ENCODE assay signal across 1 cellular context in the genomic region with DNA sequence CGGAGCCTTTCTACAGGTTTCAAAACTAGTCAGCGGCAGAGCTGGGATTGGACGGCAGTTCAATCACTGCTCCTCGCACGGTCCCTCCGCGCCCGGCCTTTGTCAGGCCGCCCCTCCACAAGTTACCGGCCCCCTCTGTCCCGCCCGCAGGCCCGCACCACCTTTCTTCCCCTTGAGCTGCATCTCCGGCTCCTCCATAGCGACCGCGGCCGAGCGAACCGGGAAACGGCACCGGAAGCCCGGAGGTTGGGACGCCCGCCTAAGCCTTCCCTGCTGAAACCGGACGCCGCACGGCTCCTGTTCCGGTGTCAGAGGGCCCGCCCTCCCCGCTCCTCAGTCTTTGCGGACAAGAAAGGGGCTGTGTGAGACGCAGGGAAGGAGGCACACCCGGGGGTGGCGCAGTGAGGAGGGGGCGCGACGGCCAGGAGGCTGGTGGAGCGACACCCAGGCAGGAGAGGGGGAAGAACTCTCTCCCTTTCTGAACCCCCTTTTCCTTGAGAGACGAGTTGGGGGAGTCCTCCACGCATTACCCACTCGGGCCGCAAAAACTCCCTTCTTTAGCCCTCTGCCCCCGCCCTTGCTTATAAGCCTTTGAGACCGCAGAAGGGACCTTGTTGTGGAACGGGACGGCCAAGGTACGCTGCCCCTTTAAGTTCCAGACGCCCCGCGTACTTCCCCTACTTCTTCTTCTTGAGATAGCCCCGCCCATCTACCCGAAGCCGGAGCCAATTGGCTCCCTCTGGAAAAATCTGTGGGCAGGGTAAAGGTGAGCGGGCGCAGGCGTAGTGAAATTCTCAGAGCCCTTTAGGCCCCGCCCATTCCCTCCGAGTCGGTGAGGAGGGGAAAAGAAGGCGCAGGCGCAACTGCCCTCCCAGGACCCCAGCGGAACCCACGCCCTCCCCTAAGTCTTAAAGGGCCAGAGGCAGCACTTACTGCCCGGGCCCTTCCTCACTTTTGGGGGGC.
TF ChIP-seq lines count a peak whose summit lies in the region.

A gene (minus strand): TSS at position 233 of the 963 bp plus-strand sequence. CDS start 35 bp downstream, at position 198.
A gene with protein sequence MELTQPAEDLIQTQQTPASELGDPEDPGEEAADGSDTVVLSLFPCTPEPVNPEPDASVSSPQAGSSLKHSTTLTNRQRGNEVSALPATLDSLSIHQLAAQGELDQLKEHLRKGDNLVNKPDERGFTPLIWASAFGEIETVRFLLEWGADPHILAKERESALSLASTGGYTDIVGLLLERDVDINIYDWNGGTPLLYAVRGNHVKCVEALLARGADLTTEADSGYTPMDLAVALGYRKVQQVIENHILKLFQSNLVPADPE (plus strand): TSS at position 339 of the 963 bp plus-strand sequence. CDS start 1,689 bp downstream, outside the sequence.

TF ChIP-seq in HEK293, 187 proteins besides CTCF, POLR2A, EP300 and RAD21 (continued from another document and continues in another):
- TF ChIP-seq ZNF169 (tag by site-specific recombination; IDR thresholded peaks at IDR 0.05): no peak
- TF ChIP-seq ZNF558 (tag by site-specific recombination; IDR thresholded peaks at IDR 0.05): no peak
- peak; percentile 45 for TF ChIP-seq OSR2 (tag by site-specific recombination; IDR thresholded peaks at IDR 0.05)
- TF ChIP-seq ZNF785 (tag by site-specific recombination; IDR thresholded peaks at IDR 0.05): peak; percentile 85; the same call in 1 of the 2 replicates
- TF ChIP-seq, protein P1, sequence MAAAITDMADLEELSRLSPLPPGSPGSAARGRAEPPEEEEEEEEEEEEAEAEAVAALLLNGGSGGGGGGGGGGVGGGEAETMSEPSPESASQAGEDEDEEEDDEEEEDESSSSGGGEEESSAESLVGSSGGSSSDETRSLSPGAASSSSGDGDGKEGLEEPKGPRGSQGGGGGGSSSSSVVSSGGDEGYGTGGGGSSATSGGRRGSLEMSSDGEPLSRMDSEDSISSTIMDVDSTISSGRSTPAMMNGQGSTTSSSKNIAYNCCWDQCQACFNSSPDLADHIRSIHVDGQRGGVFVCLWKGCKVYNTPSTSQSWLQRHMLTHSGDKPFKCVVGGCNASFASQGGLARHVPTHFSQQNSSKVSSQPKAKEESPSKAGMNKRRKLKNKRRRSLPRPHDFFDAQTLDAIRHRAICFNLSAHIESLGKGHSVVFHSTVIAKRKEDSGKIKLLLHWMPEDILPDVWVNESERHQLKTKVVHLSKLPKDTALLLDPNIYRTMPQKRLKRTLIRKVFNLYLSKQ (tag by site-specific recombination; IDR thresholded peaks at IDR 0.05; ENCODE audit: borderline replicate concordance): no peak
- TF ChIP-seq, protein P2, sequence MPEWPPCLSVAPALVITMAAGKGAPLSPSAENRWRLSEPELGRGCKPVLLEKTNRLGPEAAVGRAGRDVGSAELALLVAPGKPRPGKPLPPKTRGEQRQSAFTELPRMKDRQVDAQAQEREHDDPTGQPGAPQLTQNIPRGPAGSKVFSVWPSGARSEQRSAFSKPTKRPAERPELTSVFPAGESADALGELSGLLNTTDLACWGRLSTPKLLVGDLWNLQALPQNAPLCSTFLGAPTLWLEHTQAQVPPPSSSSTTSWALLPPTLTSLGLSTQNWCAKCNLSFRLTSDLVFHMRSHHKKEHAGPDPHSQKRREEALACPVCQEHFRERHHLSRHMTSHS (tag by site-specific recombination; IDR thresholded peaks at IDR 0.05): no peak
- no peak for TF ChIP-seq ZNF23 (tag by site-specific recombination; IDR thresholded peaks at IDR 0.05; ENCODE audit: borderline replicate concordance)
- TF ChIP-seq, protein P3, sequence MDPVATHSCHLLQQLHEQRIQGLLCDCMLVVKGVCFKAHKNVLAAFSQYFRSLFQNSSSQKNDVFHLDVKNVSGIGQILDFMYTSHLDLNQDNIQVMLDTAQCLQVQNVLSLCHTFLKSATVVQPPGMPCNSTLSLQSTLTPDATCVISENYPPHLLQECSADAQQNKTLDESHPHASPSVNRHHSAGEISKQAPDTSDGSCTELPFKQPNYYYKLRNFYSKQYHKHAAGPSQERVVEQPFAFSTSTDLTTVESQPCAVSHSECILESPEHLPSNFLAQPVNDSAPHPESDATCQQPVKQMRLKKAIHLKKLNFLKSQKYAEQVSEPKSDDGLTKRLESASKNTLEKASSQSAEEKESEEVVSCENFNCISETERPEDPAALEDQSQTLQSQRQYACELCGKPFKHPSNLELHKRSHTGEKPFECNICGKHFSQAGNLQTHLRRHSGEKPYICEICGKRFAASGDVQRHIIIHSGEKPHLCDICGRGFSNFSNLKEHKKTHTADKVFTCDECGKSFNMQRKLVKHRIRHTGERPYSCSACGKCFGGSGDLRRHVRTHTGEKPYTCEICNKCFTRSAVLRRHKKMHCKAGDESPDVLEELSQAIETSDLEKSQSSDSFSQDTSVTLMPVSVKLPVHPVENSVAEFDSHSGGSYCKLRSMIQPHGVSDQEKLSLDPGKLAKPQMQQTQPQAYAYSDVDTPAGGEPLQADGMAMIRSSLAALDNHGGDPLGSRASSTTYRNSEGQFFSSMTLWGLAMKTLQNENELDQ (tag by site-specific recombination; IDR thresholded peaks at IDR 0.05; ENCODE audit: low read depth): no peak
- TF ChIP-seq SCRT2 (tag by site-specific recombination; IDR thresholded peaks at IDR 0.05): peak; percentile 70; the same call in 1 of the 2 replicates
- no peak for TF ChIP-seq ZNF433 (tag by site-specific recombination; IDR thresholded peaks at IDR 0.05; ENCODE audit: low read depth)
- TF ChIP-seq ZNF121 (tag by site-specific recombination; IDR thresholded peaks at IDR 0.05): no peak
- peak; percentile 61; the same call in 1 of the 2 replicates for TF ChIP-seq ZSCAN23 (tag by site-specific recombination; IDR thresholded peaks at IDR 0.05)
- TF ChIP-seq, protein P4, sequence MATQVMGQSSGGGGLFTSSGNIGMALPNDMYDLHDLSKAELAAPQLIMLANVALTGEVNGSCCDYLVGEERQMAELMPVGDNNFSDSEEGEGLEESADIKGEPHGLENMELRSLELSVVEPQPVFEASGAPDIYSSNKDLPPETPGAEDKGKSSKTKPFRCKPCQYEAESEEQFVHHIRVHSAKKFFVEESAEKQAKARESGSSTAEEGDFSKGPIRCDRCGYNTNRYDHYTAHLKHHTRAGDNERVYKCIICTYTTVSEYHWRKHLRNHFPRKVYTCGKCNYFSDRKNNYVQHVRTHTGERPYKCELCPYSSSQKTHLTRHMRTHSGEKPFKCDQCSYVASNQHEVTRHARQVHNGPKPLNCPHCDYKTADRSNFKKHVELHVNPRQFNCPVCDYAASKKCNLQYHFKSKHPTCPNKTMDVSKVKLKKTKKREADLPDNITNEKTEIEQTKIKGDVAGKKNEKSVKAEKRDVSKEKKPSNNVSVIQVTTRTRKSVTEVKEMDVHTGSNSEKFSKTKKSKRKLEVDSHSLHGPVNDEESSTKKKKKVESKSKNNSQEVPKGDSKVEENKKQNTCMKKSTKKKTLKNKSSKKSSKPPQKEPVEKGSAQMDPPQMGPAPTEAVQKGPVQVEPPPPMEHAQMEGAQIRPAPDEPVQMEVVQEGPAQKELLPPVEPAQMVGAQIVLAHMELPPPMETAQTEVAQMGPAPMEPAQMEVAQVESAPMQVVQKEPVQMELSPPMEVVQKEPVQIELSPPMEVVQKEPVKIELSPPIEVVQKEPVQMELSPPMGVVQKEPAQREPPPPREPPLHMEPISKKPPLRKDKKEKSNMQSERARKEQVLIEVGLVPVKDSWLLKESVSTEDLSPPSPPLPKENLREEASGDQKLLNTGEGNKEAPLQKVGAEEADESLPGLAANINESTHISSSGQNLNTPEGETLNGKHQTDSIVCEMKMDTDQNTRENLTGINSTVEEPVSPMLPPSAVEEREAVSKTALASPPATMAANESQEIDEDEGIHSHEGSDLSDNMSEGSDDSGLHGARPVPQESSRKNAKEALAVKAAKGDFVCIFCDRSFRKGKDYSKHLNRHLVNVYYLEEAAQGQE (tag by site-specific recombination; IDR thresholded peaks at IDR 0.05): 0 out of 2 replicates have a peak, but pooled peaks have one; percentile 30
- TF ChIP-seq ZNF214 (tag by site-specific recombination; IDR thresholded peaks at IDR 0.05; ENCODE audit: borderline replicate concordance): no peak
- TF ChIP-seq, protein P5, sequence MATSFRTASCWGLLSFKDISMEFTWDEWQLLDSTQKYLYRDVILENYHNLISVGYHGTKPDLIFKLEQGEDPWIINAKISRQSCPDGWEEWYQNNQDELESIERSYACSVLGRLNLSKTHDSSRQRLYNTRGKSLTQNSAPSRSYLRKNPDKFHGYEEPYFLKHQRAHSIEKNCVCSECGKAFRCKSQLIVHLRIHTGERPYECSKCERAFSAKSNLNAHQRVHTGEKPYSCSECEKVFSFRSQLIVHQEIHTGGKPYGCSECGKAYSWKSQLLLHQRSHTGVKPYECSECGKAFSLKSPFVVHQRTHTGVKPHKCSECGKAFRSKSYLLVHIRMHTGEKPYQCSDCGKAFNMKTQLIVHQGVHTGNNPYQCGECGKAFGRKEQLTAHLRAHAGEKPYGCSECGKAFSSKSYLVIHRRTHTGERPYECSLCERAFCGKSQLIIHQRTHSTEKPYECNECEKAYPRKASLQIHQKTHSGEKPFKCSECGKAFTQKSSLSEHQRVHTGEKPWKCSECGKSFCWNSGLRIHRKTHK (tag by site-specific recombination; IDR thresholded peaks at IDR 0.05): no peak
- TF ChIP-seq, protein P6, sequence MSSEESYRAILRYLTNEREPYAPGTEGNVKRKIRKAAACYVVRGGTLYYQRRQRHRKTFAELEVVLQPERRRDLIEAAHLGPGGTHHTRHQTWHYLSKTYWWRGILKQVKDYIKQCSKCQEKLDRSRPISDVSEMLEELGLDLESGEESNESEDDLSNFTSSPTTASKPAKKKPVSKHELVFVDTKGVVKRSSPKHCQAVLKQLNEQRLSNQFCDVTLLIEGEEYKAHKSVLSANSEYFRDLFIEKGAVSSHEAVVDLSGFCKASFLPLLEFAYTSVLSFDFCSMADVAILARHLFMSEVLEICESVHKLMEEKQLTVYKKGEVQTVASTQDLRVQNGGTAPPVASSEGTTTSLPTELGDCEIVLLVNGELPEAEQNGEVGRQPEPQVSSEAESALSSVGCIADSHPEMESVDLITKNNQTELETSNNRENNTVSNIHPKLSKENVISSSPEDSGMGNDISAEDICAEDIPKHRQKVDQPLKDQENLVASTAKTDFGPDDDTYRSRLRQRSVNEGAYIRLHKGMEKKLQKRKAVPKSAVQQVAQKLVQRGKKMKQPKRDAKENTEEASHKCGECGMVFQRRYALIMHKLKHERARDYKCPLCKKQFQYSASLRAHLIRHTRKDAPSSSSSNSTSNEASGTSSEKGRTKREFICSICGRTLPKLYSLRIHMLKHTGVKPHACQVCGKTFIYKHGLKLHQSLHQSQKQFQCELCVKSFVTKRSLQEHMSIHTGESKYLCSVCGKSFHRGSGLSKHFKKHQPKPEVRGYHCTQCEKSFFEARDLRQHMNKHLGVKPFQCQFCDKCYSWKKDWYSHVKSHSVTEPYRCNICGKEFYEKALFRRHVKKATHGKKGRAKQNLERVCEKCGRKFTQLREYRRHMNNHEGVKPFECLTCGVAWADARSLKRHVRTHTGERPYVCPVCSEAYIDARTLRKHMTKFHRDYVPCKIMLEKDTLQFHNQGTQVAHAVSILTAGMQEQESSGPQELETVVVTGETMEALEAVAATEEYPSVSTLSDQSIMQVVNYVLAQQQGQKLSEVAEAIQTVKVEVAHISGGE (tag by site-specific recombination; conservative IDR thresholded peaks at IDR 0.05; ENCODE audit: low read depth): peak; percentile 99
- no peak for TF ChIP-seq ZNF37A (tag by site-specific recombination; IDR thresholded peaks at IDR 0.05)
- TF ChIP-seq ZNF677 (tag by site-specific recombination; IDR thresholded peaks at IDR 0.05): no peak
- TF ChIP-seq ZNF423 (tag by site-specific recombination; IDR thresholded peaks at IDR 0.05): no peak
- no peak for TF ChIP-seq ZNF626 (tag by site-specific recombination; IDR thresholded peaks at IDR 0.05)
- TF ChIP-seq, protein P7, sequence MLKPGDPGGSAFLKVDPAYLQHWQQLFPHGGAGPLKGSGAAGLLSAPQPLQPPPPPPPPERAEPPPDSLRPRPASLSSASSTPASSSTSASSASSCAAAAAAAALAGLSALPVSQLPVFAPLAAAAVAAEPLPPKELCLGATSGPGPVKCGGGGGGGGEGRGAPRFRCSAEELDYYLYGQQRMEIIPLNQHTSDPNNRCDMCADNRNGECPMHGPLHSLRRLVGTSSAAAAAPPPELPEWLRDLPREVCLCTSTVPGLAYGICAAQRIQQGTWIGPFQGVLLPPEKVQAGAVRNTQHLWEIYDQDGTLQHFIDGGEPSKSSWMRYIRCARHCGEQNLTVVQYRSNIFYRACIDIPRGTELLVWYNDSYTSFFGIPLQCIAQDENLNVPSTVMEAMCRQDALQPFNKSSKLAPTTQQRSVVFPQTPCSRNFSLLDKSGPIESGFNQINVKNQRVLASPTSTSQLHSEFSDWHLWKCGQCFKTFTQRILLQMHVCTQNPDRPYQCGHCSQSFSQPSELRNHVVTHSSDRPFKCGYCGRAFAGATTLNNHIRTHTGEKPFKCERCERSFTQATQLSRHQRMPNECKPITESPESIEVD (tag by site-specific recombination; IDR thresholded peaks at IDR 0.05): no peak
- no peak for TF ChIP-seq ZNF10 (tag by site-specific recombination; IDR thresholded peaks at IDR 0.05)
- no peak for TF ChIP-seq ZNF701 (tag by site-specific recombination; IDR thresholded peaks at IDR 0.05)
- TF ChIP-seq SALL2 (tag by site-specific recombination; IDR thresholded peaks at IDR 0.05; ENCODE audit: borderline replicate concordance): no peak
- peak; percentile 42; the same call in 1 of the 2 replicates for TF ChIP-seq ZBTB20 (tag by site-specific recombination; IDR thresholded peaks at IDR 0.05)
- TF ChIP-seq KLF9 (tag by site-specific recombination; IDR thresholded peaks at IDR 0.05; ENCODE audit: low read depth): peak; percentile 74
- TF ChIP-seq REPIN1 (tag by site-specific recombination; IDR thresholded peaks at IDR 0.05; ENCODE audit: low read depth): no peak
- TF ChIP-seq SP7 (tag by site-specific recombination; IDR thresholded peaks at IDR 0.05): peak; percentile 79
- TF ChIP-seq ZNF776 (tag by site-specific recombination; IDR thresholded peaks at IDR 0.05; ENCODE audit: borderline replicate concordance): no peak
- TF ChIP-seq OVOL3 (tag by site-specific recombination; IDR thresholded peaks at IDR 0.05): no peak
- no peak for TF ChIP-seq ZNF404 (tag by site-specific recombination; IDR thresholded peaks at IDR 0.05)
- TF ChIP-seq RBAK (tag by site-specific recombination; IDR thresholded peaks at IDR 0.05): no peak
- TF ChIP-seq, protein P8, sequence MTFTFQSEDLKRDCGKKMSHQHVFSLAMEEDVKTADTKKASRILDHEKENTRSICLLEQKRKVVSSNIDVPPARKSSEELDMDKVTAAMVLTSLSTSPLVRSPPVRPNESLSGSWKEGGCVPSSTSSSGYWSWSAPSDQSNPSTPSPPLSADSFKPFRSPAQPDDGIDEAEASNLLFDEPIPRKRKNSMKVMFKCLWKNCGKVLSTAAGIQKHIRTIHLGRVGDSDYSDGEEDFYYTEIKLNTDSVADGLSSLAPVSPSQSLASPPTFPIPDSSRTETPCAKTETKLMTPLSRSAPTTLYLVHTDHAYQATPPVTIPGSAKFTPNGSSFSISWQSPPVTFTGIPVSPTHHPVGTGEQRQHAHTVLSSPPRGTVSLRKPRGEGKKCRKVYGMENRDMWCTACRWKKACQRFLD (tag by site-specific recombination; IDR thresholded peaks at IDR 0.05): no peak
- no peak for TF ChIP-seq IKZF3 (tag by site-specific recombination; IDR thresholded peaks at IDR 0.05)
- TF ChIP-seq ZBTB21 (tag by site-specific recombination; IDR thresholded peaks at IDR 0.05): peak; percentile 32; the same call in 1 of the 2 replicates
- peak; percentile 64 for TF ChIP-seq ZNF394 (tag by site-specific recombination; IDR thresholded peaks at IDR 0.05; ENCODE audit: borderline replicate concordance)
- no peak for TF ChIP-seq ZNF248 (tag by site-specific recombination; IDR thresholded peaks at IDR 0.05)
- no peak for TF ChIP-seq ZNF596 (tag by site-specific recombination; IDR thresholded peaks at IDR 0.05)
- peak; percentile 75 for TF ChIP-seq ZNF335 (tag by site-specific recombination; conservative IDR thresholded peaks at IDR 0.05)
- TF ChIP-seq ZNF223 (tag by site-specific recombination; IDR thresholded peaks at IDR 0.05): peak; percentile 97
